ENCODE assay signal across 21 cellular contexts in genomic region chr6:129583864-129584263, GRCh38.
"Had no signal": no experiment of that assay in that cellular context is flagged by ENCODE, and none has a peak within 500 bp of the region (broad histone marks: within the 10 kb centered on the region; RNA-seq: fewer than 3 reads in every experiment).

No MANE protein-coding gene starts in this region.

- H3K9me3 ChIP-seq: body of pancreas, mucosa of descending colon, neutrophil, sigmoid colon, thoracic aorta had no signal

- H3K36me3 Mint-ChIP-seq: activated naive CD4-positive, alpha-beta T cell treated with anti-CD3 and anti-CD28 coated beads, Interleukin-2, amount 50 U/mL, for 72 hours; stimulated activated effector memory CD8-positive, alpha-beta T cell treated with anti-CD3 and anti-CD28 coated beads, Interleukin-12 subunit alpha, Interleukin-12 subunit beta, amount 100 ng/mL, for 72 hours had no signal

- DNase-seq: activated CD4-positive, alpha-beta T cell treated with anti-CD3 and anti-CD28 coated beads for 36 hours; activated CD4-positive, CD25-positive, alpha-beta regulatory T cell; activated naive CD4-positive, alpha-beta T cell; activated T-cell treated with anti-CD3 and anti-CD28 coated beads for 4 hours; activated T-cell treated with anti-CD3 and anti-CD28 coated beads, Interleukin-2, amount 50 U/mL, for 72 hours; body of pancreas; cortex of kidney; foreskin fibroblast; left ventricle myocardium superior; mucosa of descending colon; sigmoid colon; small intestine; stimulated activated CD4-positive, alpha-beta T cell treated with anti-CD3 and anti-CD28 coated beads, Interleukin-4, amount 100 ng/mL, for 24 hours; trophoblast cell had no signal

- H3K9me3 Mint-ChIP-seq: natural killer cell treated with Interleukin-12 subunit alpha and Interleukin-12 subunit beta and Interleukin-15 and Interleukin-18, amount 100 ng/mL, for 72 hours; stimulated activated effector memory CD8-positive, alpha-beta T cell treated with anti-CD3 and anti-CD28 coated beads, Interleukin-12 subunit alpha, Interleukin-12 subunit beta, amount 100 ng/mL, for 72 hours; T-helper 2 cell treated with Interferon-gamma antibody and Interleukin-4, amounts not matched to agents 5 μg/mL and 100 μg/mL, for 36 hours had no signal

- H3K27me3 Mint-ChIP-seq: activated CD4-positive, alpha-beta T cell treated with anti-CD3 and anti-CD28 coated beads for 36 hours; natural killer cell treated with Interleukin-12 subunit alpha and Interleukin-12 subunit beta and Interleukin-15 and Interleukin-18, amount 100 ng/mL, for 72 hours; stimulated activated naive CD8-positive, alpha-beta T cell treated with anti-CD3 and anti-CD28 coated beads, Interleukin-15, Interleukin-2, amounts not matched to agents 100 ng/mL and 50 ng/mL, for 24 hours had no signal

- H3K4me3 Mint-ChIP-seq: activated CD4-positive, alpha-beta T cell treated with anti-CD3 and anti-CD28 coated beads for 36 hours; activated T-cell treated with anti-CD3 and anti-CD28 coated beads, Interleukin-2, amount 50 U/mL, for 72 hours; natural killer cell treated with Interleukin-12 subunit alpha and Interleukin-12 subunit beta and Interleukin-15 and Interleukin-18, amount 100 ng/mL, for 72 hours; stimulated activated effector memory CD8-positive, alpha-beta T cell treated with anti-CD3 and anti-CD28 coated beads, Interleukin-12 subunit alpha, Interleukin-12 subunit beta, amount 100 ng/mL, for 72 hours; stimulated activated naive CD8-positive, alpha-beta T cell treated with anti-CD3 and anti-CD28 coated beads, Interleukin-15, Interleukin-2, amounts not matched to agents 100 ng/mL and 50 ng/mL, for 24 hours; T-helper 2 cell treated with Interferon-gamma antibody and Interleukin-4, amounts not matched to agents 5 μg/mL and 100 μg/mL, for 36 hours had no signal

- ATAC-seq: activated CD4-positive, alpha-beta T cell treated with anti-CD3 and anti-CD28 coated beads for 36 hours; activated naive CD4-positive, alpha-beta T cell treated with anti-CD3 and anti-CD28 coated beads, Interleukin-2, amount 50 U/mL, for 72 hours; activated T-cell treated with anti-CD3 and anti-CD28 coated beads, Interleukin-2, amount 50 U/mL, for 72 hours; body of pancreas; left ventricle myocardium superior; mucosa of descending colon; natural killer cell treated with Interleukin-12 subunit alpha and Interleukin-12 subunit beta and Interleukin-15 and Interleukin-18, amount 100 ng/mL, for 72 hours; stimulated activated effector memory CD8-positive, alpha-beta T cell treated with anti-CD3 and anti-CD28 coated beads, Interleukin-12 subunit alpha, Interleukin-12 subunit beta, amount 100 ng/mL, for 72 hours had no signal

- H3K27me3 ChIP-seq: body of pancreas, neutrophil, sigmoid colon had no signal

- H3K27ac Mint-ChIP-seq: activated CD4-positive, alpha-beta T cell treated with anti-CD3 and anti-CD28 coated beads for 36 hours; activated naive CD4-positive, alpha-beta T cell treated with anti-CD3 and anti-CD28 coated beads, Interleukin-2, amount 50 U/mL, for 72 hours; activated T-cell treated with anti-CD3 and anti-CD28 coated beads, Interleukin-2, amount 50 U/mL, for 72 hours; natural killer cell treated with Interleukin-12 subunit alpha and Interleukin-12 subunit beta and Interleukin-15 and Interleukin-18, amount 100 ng/mL, for 72 hours; stimulated activated effector memory CD8-positive, alpha-beta T cell treated with anti-CD3 and anti-CD28 coated beads, Interleukin-12 subunit alpha, Interleukin-12 subunit beta, amount 100 ng/mL, for 72 hours; stimulated activated naive CD8-positive, alpha-beta T cell treated with anti-CD3 and anti-CD28 coated beads, Interleukin-15, Interleukin-2, amounts not matched to agents 100 ng/mL and 50 ng/mL, for 24 hours; T-helper 2 cell treated with Interferon-gamma antibody and Interleukin-4, amounts not matched to agents 5 μg/mL and 100 μg/mL, for 36 hours had no signal

- H3K4me1 ChIP-seq: body of pancreas had no signal

- H3K27ac ChIP-seq: body of pancreas, neutrophil, sigmoid colon, thoracic aorta had no signal

- H3K36me3 ChIP-seq: sigmoid colon, thoracic aorta had no signal

- H3K4me3 ChIP-seq: body of pancreas, mucosa of descending colon, sigmoid colon, thoracic aorta had no signal

- H3K4me1 Mint-ChIP-seq: activated CD4-positive, alpha-beta T cell treated with anti-CD3 and anti-CD28 coated beads for 36 hours; stimulated activated effector memory CD8-positive, alpha-beta T cell treated with anti-CD3 and anti-CD28 coated beads, Interleukin-12 subunit alpha, Interleukin-12 subunit beta, amount 100 ng/mL, for 72 hours had no signal
